ENCODE assay signal across 11 cellular contexts in genomic region chr12:52871291-52871961, GRCh38. TPM values are rescaled to one million over a fixed set of nuclear protein-coding genes. Genes with fewer than 3 reads are reported as not detected.
A peak's percentile ranks its signal among the peaks of the same experiment; 100 is the strongest.
DNase-seq lines count a peak whose midpoint lies in the region; ATAC-seq and TF ChIP-seq lines count a peak whose summit lies in the region.
"Had no signal": no experiment of that assay in that cellular context is flagged by ENCODE, and none has a peak within 500 bp of the region (broad histone marks: within the 10 kb centered on the region; RNA-seq: fewer than 3 reads in every experiment).

No MANE protein-coding gene starts in this region.

- peak overlapping the region; percentile 36 for H3K4me2 ChIP-seq in skeletal muscle satellite cell (ENCODE audit: low read length)

- H3K4me3 ChIP-seq in SJSA1 (no peak overlapping the region), fibroblast of villous mesenchyme (ENCODE audit: low read depth, low read length) (no peak overlapping the region), skeletal muscle satellite cell (ENCODE audit: low read length) (peak overlapping the region; percentile 3)

- H3K9ac ChIP-seq in skeletal muscle satellite cell (ENCODE audit: low read depth, low read length) = peak overlapping the region; percentile 56

- no peaks in the 10 kb centered on the region for H3K9me3 ChIP-seq in SJSA1 (replicated peaks)
- H3K9me3 ChIP-seq in skeletal muscle satellite cell (replicated peaks; ENCODE audit: low read length) = no peaks in the 10 kb centered on the region

- H3K27ac ChIP-seq in SJSA1 = peak overlapping the region; percentile 100

- ATAC-seq in HG03159 (IDR thresholded peaks at IDR 0.05; ENCODE audit: unreplicated experiment) = no peak

- H3K27me3 ChIP-seq in SJSA1 (replicated peaks) (no peaks in the 10 kb centered on the region), skeletal muscle satellite cell (ENCODE audit: control insufficient read depth, insufficient read depth, low read length) (no peaks in the 10 kb centered on the region)

- TF ChIP-seq CTCF in fibroblast of villous mesenchyme (IDR thresholded peaks at IDR 0.05; ENCODE audit: insufficient read depth, low read depth, low read length) = no peak

- no peaks in the 10 kb centered on the region for H3K36me3 ChIP-seq in SJSA1
- no peaks in the 10 kb centered on the region for H3K36me3 ChIP-seq in skeletal muscle satellite cell (ENCODE audit: insufficient read depth, low read length)

- peak; percentile 97 for DNase-seq in Daoy (ENCODE audit: low read depth)
- peak; percentile 97 to 99 for DNase-seq in SJSA1 (ENCODE audit: low read depth in 1 of 2, low spot score in 2 of 2)
- peak; percentile 92 for DNase-seq in fibroblast of villous mesenchyme (ENCODE audit: low read depth)
- no peak for DNase-seq in activated naive CD4-positive, alpha-beta T cell treated with anti-CD3 and anti-CD28 coated beads, Interleukin-2, amount 50 U/mL, for 16 hours
- no peak for DNase-seq in stimulated activated naive CD4-positive, alpha-beta T cell (lab: John Stamatoyannopoulos, UW)
- DNase-seq in NCI-H2107 treated with DMSO at 0.1 percent for 48 hours (lab: John Stamatoyannopoulos, UW; ENCODE audit: unreplicated experiment) = no peak
- DNase-seq: stimulated activated naive CD8-positive, alpha-beta T cell treated with anti-CD3 and anti-CD28 coated beads, Interleukin-15, amount 100 ng/mL, for 72 hours had no signal

- peaks cover 56% of the 10 kb centered on the region for H3K4me1 ChIP-seq in SJSA1 (replicated peaks)
- peaks cover 44% of the 10 kb centered on the region for H3K4me1 ChIP-seq in skeletal muscle satellite cell (ENCODE audit: control insufficient read depth, insufficient read depth, low read length)

RNA-seq across cellular contexts. Expression of gene KRT78, which starts 22.6 kb away (rescaled TPM):
- 1.2 TPM in 1 of 2 replicates, not detected in the other for total RNA-seq in Daoy (2014; rRNA removed; shearing (Covaris generic))
- 0.21 TPM in 1 of 2 replicates, not detected in the other for total RNA-seq in SJSA1 (2014; rRNA removed; shearing (Covaris generic))
- not detected in 2 replicates for total RNA-seq in fibroblast of villous mesenchyme
- total RNA-seq in skeletal muscle satellite cell (2012; rRNA removed) = not detected in 2 replicates
- total RNA-seq: activated T-helper 17 cell treated with anti-CD3 and anti-CD28 coated beads, Interleukin-2, amount 50 U/mL, for 72 hours; mucosa of gallbladder had no signal

RNA-seq across cellular contexts. Expression of gene KRT8, which starts 33.5 kb away (rescaled TPM):
- total RNA-seq in Daoy (2014; rRNA removed; shearing (Covaris generic)) = 107 and 111 TPM in 2 replicates
- 2.8 and 7.0 TPM in 2 replicates for total RNA-seq in SJSA1 (2014; rRNA removed; shearing (Covaris generic))
- 57.0 and 74.7 TPM in 2 replicates for total RNA-seq in fibroblast of villous mesenchyme
- 0.76 and 1.1 TPM in 2 replicates for total RNA-seq in skeletal muscle satellite cell (2012; rRNA removed)

RNA-seq across cellular contexts. Expression of gene KRT79, which starts 37.3 kb away (rescaled TPM):
- total RNA-seq in Daoy (2014; rRNA removed; shearing (Covaris generic)) = 0.57 and 2.6 TPM in 2 replicates
- 0.08 and 1.1 TPM in 2 replicates for total RNA-seq in SJSA1 (2014; rRNA removed; shearing (Covaris generic))
- not detected in 2 replicates for total RNA-seq in fibroblast of villous mesenchyme
- total RNA-seq in skeletal muscle satellite cell (2012; rRNA removed) = not detected in 2 replicates
- total RNA-seq: mucosa of gallbladder had no signal

RNA-seq across cellular contexts. Expression of gene KRT4, which starts 57.5 kb away (rescaled TPM):
- not detected in 2 replicates for total RNA-seq in Daoy (2014; rRNA removed; shearing (Covaris generic))
- total RNA-seq in SJSA1 (2014; rRNA removed; shearing (Covaris generic)) = not detected in 2 replicates
- not detected in 2 replicates for total RNA-seq in fibroblast of villous mesenchyme
- not detected in 2 replicates for total RNA-seq in skeletal muscle satellite cell (2012; rRNA removed)
- total RNA-seq: activated T-helper 17 cell treated with anti-CD3 and anti-CD28 coated beads, Interleukin-2, amount 50 U/mL, for 72 hours; mucosa of gallbladder had no signal

Comparison
In these comparisons a context has a peak if more than half of its experiments do, and no peak if none do; other contexts are left out.
1. DNase-seq: peak in Daoy (single experiment), SJSA1 (2 of 2) and fibroblast of villous mesenchyme (single experiment); none in activated naive CD4-positive, alpha-beta T cell treated with anti-CD3 and anti-CD28 coated beads, Interleukin-2, amount 50 U/mL, for 16 hours (single experiment), stimulated activated naive CD4-positive, alpha-beta T cell (0 of 6) and NCI-H2107 treated with DMSO at 0.1 percent for 48 hours (single experiment).